ENCODE assay signal across 2 cellular contexts in the genomic region with DNA sequence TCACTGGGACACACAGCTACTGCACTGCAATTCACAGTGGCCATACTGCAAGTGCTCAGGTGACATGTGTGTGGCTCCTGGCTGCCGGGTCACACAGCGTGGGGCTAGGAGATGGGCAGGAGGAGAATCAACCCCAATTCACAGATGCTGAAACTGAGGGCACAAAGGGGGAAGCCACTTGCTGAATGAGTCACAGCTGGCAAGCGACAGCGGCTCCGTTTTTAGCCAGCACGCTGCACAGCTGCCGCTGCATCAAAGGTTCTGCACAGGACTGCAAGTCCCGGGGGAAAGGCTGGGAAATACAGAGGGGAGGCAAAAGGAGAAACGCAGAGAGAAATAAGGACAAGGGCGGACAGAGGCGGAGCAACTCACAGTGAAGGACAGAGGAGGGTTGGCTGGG.
TF ChIP-seq lines count a peak whose summit lies in the region.

No MANE protein-coding gene starts in this region.

TF ChIP-seq in GM23338, 12 proteins besides CTCF, POLR2A, EP300 and RAD21 (continued from another document):
- TF ChIP-seq ZNF114 (CRISPR knock-in tag; IDR thresholded peaks at IDR 0.05) (no peak), ZNF331 (CRISPR knock-in tag; IDR thresholded peaks at IDR 0.05; ENCODE audit: low read depth) (no peak)

TF ChIP-seq in GM12878, 131 proteins besides CTCF, POLR2A, EP300 and RAD21 (continued from another document and continues in another):
- TF ChIP-seq, protein P1, sequence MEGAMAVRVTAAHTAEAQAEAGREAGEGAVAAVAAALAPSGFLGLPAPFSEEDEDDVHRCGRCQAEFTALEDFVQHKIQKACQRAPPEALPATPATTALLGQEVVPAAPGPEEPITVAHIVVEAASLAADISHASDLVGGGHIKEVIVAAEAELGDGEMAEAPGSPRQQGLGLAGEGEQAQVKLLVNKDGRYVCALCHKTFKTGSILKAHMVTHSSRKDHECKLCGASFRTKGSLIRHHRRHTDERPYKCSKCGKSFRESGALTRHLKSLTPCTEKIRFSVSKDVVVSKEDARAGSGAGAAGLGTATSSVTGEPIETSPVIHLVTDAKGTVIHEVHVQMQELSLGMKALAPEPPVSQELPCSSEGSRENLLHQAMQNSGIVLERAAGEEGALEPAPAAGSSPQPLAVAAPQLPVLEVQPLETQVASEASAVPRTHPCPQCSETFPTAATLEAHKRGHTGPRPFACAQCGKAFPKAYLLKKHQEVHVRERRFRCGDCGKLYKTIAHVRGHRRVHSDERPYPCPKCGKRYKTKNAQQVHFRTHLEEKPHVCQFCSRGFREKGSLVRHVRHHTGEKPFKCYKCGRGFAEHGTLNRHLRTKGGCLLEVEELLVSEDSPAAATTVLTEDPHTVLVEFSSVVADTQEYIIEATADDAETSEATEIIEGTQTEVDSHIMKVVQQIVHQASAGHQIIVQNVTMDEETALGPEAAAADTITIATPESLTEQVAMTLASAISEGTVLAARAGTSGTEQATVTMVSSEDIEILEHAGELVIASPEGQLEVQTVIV (IDR thresholded peaks at IDR 0.05; ENCODE audit: borderline replicate concordance, partially characterized antibody): no peak
- no peak for TF ChIP-seq TAF1 (IDR thresholded peaks at IDR 0.05; ENCODE audit: borderline replicate concordance, low read depth, low read length)
- 0 out of 4 replicates have a peak, but pooled peaks of 1 of the 2 experiments have one; percentile 8 for TF ChIP-seq SRF (IDR thresholded peaks at IDR 0.05; ENCODE audit: low read depth in 2 of 2, low read length in 2 of 2)
- no peak for TF ChIP-seq ZSCAN29 (IDR thresholded peaks at IDR 0.05)
- no peak for TF ChIP-seq PML (IDR thresholded peaks at IDR 0.05; ENCODE audit: low read length)
- TF ChIP-seq SIN3A (IDR thresholded peaks at IDR 0.05; ENCODE audit: low read depth, low read length): no peak
- TF ChIP-seq SREBF1 (IDR thresholded peaks at IDR 0.05; ENCODE audit: low read length): no peak
- TF ChIP-seq IRF4 (IDR thresholded peaks at IDR 0.05; ENCODE audit: low read depth, low read length): peak; percentile 57; the same call in 1 of the 2 replicates
- no peak for TF ChIP-seq BMI1 (IDR thresholded peaks at IDR 0.05; ENCODE audit: borderline replicate concordance)
- TF ChIP-seq CHD2 (IDR thresholded peaks at IDR 0.05; ENCODE audit: borderline replicate concordance, low read depth, low read length): no peak
- TF ChIP-seq, protein P2, sequence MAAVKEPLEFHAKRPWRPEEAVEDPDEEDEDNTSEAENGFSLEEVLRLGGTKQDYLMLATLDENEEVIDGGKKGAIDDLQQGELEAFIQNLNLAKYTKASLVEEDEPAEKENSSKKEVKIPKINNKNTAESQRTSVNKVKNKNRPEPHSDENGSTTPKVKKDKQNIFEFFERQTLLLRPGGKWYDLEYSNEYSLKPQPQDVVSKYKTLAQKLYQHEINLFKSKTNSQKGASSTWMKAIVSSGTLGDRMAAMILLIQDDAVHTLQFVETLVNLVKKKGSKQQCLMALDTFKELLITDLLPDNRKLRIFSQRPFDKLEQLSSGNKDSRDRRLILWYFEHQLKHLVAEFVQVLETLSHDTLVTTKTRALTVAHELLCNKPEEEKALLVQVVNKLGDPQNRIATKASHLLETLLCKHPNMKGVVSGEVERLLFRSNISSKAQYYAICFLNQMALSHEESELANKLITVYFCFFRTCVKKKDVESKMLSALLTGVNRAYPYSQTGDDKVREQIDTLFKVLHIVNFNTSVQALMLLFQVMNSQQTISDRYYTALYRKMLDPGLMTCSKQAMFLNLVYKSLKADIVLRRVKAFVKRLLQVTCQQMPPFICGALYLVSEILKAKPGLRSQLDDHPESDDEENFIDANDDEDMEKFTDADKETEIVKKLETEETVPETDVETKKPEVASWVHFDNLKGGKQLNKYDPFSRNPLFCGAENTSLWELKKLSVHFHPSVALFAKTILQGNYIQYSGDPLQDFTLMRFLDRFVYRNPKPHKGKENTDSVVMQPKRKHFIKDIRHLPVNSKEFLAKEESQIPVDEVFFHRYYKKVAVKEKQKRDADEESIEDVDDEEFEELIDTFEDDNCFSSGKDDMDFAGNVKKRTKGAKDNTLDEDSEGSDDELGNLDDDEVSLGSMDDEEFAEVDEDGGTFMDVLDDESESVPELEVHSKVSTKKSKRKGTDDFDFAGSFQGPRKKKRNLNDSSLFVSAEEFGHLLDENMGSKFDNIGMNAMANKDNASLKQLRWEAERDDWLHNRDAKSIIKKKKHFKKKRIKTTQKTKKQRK (IDR thresholded peaks at IDR 0.05; ENCODE audit: low read depth, low read length): no peak
- TF ChIP-seq TBL1XR1 (IDR thresholded peaks at IDR 0.05; ENCODE audit: low read depth, low read length): no peak
- no peak for TF ChIP-seq ESRRA (IDR thresholded peaks at IDR 0.05; ENCODE audit: low read length)
- TF ChIP-seq FOS (IDR thresholded peaks at IDR 0.05; ENCODE audit: borderline replicate concordance, extremely low read depth, insufficient read length): no peak
- peak; percentile 43; the same call in 1 of the 2 replicates for TF ChIP-seq EED (IDR thresholded peaks at IDR 0.05; ENCODE audit: low read depth)
- TF ChIP-seq, protein P3, sequence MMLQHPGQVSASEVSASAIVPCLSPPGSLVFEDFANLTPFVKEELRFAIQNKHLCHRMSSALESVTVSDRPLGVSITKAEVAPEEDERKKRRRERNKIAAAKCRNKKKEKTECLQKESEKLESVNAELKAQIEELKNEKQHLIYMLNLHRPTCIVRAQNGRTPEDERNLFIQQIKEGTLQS (IDR thresholded peaks at IDR 0.05; ENCODE audit: borderline replicate concordance, extremely low read depth, low read depth, low read length): no peak
- no peak for TF ChIP-seq CHD1 (IDR thresholded peaks at IDR 0.05; ENCODE audit: low read depth, low read length)
- TF ChIP-seq MXI1 (IDR thresholded peaks at IDR 0.05; ENCODE audit: low read depth, low read length): no peak; the same call in 1 of the 2 replicates
- no peak for TF ChIP-seq SIX5 (IDR thresholded peaks at IDR 0.05; ENCODE audit: low read depth, low read length, severe bottlenecking)
- peak; percentile 35 for TF ChIP-seq IKZF1 (conservative IDR thresholded peaks at IDR 0.05)
- no peak for TF ChIP-seq STAT3 (IDR thresholded peaks at IDR 0.05; ENCODE audit: low read depth, low read length)
- peak; percentile 44; the same call in 1 of the 2 replicates for TF ChIP-seq DPF2 (IDR thresholded peaks at IDR 0.05)
- TF ChIP-seq STAT1 (conservative IDR thresholded peaks at IDR 0.05): no peak
- no peak for TF ChIP-seq ZNF274 (IDR thresholded peaks at IDR 0.05; ENCODE audit: insufficient read depth, insufficient read length)
- peak; percentile 54; the same call in 1 of the 2 replicates for TF ChIP-seq NBN (IDR thresholded peaks at IDR 0.05)
- TF ChIP-seq, protein P4, sequence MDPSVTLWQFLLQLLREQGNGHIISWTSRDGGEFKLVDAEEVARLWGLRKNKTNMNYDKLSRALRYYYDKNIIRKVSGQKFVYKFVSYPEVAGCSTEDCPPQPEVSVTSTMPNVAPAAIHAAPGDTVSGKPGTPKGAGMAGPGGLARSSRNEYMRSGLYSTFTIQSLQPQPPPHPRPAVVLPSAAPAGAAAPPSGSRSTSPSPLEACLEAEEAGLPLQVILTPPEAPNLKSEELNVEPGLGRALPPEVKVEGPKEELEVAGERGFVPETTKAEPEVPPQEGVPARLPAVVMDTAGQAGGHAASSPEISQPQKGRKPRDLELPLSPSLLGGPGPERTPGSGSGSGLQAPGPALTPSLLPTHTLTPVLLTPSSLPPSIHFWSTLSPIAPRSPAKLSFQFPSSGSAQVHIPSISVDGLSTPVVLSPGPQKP (IDR thresholded peaks at IDR 0.05; ENCODE audit: low read depth, low read length): no peak
- TF ChIP-seq, protein P5, sequence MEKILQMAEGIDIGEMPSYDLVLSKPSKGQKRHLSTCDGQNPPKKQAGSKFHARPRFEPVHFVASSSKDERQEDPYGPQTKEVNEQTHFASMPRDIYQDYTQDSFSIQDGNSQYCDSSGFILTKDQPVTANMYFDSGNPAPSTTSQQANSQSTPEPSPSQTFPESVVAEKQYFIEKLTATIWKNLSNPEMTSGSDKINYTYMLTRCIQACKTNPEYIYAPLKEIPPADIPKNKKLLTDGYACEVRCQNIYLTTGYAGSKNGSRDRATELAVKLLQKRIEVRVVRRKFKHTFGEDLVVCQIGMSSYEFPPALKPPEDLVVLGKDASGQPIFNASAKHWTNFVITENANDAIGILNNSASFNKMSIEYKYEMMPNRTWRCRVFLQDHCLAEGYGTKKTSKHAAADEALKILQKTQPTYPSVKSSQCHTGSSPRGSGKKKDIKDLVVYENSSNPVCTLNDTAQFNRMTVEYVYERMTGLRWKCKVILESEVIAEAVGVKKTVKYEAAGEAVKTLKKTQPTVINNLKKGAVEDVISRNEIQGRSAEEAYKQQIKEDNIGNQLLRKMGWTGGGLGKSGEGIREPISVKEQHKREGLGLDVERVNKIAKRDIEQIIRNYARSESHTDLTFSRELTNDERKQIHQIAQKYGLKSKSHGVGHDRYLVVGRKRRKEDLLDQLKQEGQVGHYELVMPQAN (conservative IDR thresholded peaks at IDR 0.05): peak; percentile 56; the same call in 1 of the 2 replicates
- no peak for TF ChIP-seq NR2C2 (IDR thresholded peaks at IDR 0.05; ENCODE audit: borderline replicate concordance, control insufficient read depth, insufficient read length, low read depth)
- TF ChIP-seq ZBED1 (IDR thresholded peaks at IDR 0.05; ENCODE audit: borderline replicate concordance): no peak
- TF ChIP-seq LARP7 (IDR thresholded peaks at IDR 0.05): peak; percentile 38; the same call in 1 of the 2 replicates
- peak; percentile 68 to 70; a peak in 3 of 4 replicates for TF ChIP-seq BHLHE40 (IDR thresholded peaks at IDR 0.05; ENCODE audit: borderline replicate concordance in 1 of 2, low read depth in 2 of 2, low read length in 1 of 2)
- peak; percentile 99 for TF ChIP-seq SMARCA5 (IDR thresholded peaks at IDR 0.05)
- TF ChIP-seq SMAD1 (IDR thresholded peaks at IDR 0.05; ENCODE audit: low read depth, partially characterized antibody): no peak
- no peak for TF ChIP-seq CHD4 (IDR thresholded peaks at IDR 0.05)
- TF ChIP-seq FOXM1 (IDR thresholded peaks at IDR 0.05; ENCODE audit: low read depth, low read length): no peak
- TF ChIP-seq ETV6 (conservative IDR thresholded peaks at IDR 0.05 in 1 of 2, IDR thresholded peaks at IDR 0.05 in 1 of 2; ENCODE audit: borderline replicate concordance in 1 of 2, low read depth in 1 of 2): no peak
- no peak for TF ChIP-seq PAX5 (IDR thresholded peaks at IDR 0.05; ENCODE audit: borderline replicate concordance, low read depth, low read length)
- no peak for TF ChIP-seq FOXK2 (IDR thresholded peaks at IDR 0.05)
- TF ChIP-seq SMAD5 (IDR thresholded peaks at IDR 0.05; ENCODE audit: low read depth): no peak
- no peak for TF ChIP-seq NR2C1 (IDR thresholded peaks at IDR 0.05)
- no peak for TF ChIP-seq PAX8 (IDR thresholded peaks at IDR 0.05)
- TF ChIP-seq, protein P6, sequence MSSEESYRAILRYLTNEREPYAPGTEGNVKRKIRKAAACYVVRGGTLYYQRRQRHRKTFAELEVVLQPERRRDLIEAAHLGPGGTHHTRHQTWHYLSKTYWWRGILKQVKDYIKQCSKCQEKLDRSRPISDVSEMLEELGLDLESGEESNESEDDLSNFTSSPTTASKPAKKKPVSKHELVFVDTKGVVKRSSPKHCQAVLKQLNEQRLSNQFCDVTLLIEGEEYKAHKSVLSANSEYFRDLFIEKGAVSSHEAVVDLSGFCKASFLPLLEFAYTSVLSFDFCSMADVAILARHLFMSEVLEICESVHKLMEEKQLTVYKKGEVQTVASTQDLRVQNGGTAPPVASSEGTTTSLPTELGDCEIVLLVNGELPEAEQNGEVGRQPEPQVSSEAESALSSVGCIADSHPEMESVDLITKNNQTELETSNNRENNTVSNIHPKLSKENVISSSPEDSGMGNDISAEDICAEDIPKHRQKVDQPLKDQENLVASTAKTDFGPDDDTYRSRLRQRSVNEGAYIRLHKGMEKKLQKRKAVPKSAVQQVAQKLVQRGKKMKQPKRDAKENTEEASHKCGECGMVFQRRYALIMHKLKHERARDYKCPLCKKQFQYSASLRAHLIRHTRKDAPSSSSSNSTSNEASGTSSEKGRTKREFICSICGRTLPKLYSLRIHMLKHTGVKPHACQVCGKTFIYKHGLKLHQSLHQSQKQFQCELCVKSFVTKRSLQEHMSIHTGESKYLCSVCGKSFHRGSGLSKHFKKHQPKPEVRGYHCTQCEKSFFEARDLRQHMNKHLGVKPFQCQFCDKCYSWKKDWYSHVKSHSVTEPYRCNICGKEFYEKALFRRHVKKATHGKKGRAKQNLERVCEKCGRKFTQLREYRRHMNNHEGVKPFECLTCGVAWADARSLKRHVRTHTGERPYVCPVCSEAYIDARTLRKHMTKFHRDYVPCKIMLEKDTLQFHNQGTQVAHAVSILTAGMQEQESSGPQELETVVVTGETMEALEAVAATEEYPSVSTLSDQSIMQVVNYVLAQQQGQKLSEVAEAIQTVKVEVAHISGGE (CRISPR knock-in tag; IDR thresholded peaks at IDR 0.05): no peak
- TF ChIP-seq, protein P7, sequence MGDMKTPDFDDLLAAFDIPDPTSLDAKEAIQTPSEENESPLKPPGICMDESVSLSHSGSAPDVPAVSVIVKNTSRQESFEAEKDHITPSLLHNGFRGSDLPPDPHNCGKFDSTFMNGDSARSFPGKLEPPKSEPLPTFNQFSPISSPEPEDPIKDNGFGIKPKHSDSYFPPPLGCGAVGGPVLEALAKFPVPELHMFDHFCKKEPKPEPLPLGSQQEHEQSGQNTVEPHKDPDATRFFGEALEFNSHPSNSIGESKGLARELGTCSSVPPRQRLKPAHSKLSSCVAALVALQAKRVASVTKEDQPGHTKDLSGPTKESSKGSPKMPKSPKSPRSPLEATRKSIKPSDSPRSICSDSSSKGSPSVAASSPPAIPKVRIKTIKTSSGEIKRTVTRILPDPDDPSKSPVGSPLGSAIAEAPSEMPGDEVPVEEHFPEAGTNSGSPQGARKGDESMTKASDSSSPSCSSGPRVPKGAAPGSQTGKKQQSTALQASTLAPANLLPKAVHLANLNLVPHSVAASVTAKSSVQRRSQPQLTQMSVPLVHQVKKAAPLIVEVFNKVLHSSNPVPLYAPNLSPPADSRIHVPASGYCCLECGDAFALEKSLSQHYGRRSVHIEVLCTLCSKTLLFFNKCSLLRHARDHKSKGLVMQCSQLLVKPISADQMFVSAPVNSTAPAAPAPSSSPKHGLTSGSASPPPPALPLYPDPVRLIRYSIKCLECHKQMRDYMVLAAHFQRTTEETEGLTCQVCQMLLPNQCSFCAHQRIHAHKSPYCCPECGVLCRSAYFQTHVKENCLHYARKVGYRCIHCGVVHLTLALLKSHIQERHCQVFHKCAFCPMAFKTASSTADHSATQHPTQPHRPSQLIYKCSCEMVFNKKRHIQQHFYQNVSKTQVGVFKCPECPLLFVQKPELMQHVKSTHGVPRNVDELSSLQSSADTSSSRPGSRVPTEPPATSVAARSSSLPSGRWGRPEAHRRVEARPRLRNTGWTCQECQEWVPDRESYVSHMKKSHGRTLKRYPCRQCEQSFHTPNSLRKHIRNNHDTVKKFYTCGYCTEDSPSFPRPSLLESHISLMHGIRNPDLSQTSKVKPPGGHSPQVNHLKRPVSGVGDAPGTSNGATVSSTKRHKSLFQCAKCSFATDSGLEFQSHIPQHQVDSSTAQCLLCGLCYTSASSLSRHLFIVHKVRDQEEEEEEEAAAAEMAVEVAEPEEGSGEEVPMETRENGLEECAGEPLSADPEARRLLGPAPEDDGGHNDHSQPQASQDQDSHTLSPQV (IDR thresholded peaks at IDR 0.05): no peak
- no peak for TF ChIP-seq CBFB (IDR thresholded peaks at IDR 0.05; ENCODE audit: low read depth)
